Comparison of ENCODE assay signal across 36 cellular contexts in genomic region chr16:25217921-25218320, GRCh38. TPM values are rescaled to one million over a fixed set of nuclear protein-coding genes. Genes with fewer than 3 reads are reported as not detected.
"Had no signal": no experiment of that assay in that cellular context is flagged by ENCODE, and none has a peak within 500 bp of the region (broad histone marks: within the 10 kb centered on the region; RNA-seq: fewer than 3 reads in every experiment).

No MANE protein-coding gene starts in this region.

- H3K36me3 Mint-ChIP-seq: activated naive CD8-positive, alpha-beta T cell treated with anti-CD3 and anti-CD28 coated beads for 36 hours had no signal

- H3K9me3 ChIP-seq: ascending aorta, esophagus muscularis mucosa, gastrocnemius medialis had no signal

- DNase-seq: activated B cell treated with CpG ODN at 0.5 μM for 24 hours; activated CD4-positive, alpha-beta T cell treated with anti-CD3 and anti-CD28 coated beads for 48 hours; activated CD4-positive, alpha-beta T cell treated with anti-CD3 and anti-CD28 coated beads, Interleukin-2, amount 50 U/mL, for 1 hour; activated CD4-positive, alpha-beta T cell treated with anti-CD3 and anti-CD28 coated beads, Interleukin-2, amount 50 U/mL, for 48 hours; activated CD8-positive, alpha-beta memory T cell treated with anti-CD3 and anti-CD28 coated beads for 24 hours; activated CD8-positive, alpha-beta T cell treated with anti-CD3 and anti-CD28 coated beads for 36 hours; activated effector memory CD4-positive, alpha-beta T cell treated with Interleukin-2 at 50 U/mL for 16 hours; activated gamma-delta T cell treated with Interleukin-2 at 50 U/mL for 16 hours; activated naive CD4-positive, alpha-beta T cell treated with anti-CD3 and anti-CD28 coated beads, Interleukin-2, amount 50 U/mL, for 16 hours; activated naive CD4-positive, alpha-beta T cell treated with Interleukin-2 at 50 U/mL for 16 hours; activated naive CD8-positive, alpha-beta T cell treated with anti-CD3 and anti-CD28 coated beads for 36 hours; activated naive CD8-positive, alpha-beta T cell treated with anti-CD3 and anti-CD28 coated beads, Interleukin-2, amount 50 U/mL, for 24 hours; activated T-cell treated with anti-CD3 and anti-CD28 coated beads, Interleukin-2, amount 50 U/mL, for 4 hours; brain microvascular endothelial cell; dorsolateral prefrontal cortex; effector memory CD4-positive, alpha-beta T cell; endodermal cell; foreskin keratinocyte; gastrocnemius medialis; glutamatergic neuron; T-helper 1 cell; T-helper 17 cell; T1000; WERI-Rb-1 had no signal

- H3K4me1 ChIP-seq: ascending aorta, esophagus muscularis mucosa, foreskin keratinocyte, gastrocnemius medialis had no signal

- H3K4me3 ChIP-seq: ascending aorta, coronary artery, dorsolateral prefrontal cortex, esophagus muscularis mucosa, gastrocnemius medialis had no signal

- H3K36me3 ChIP-seq: ascending aorta, brain microvascular endothelial cell, esophagus muscularis mucosa, gastrocnemius medialis, WERI-Rb-1 had no signal

- ATAC-seq: activated CD4-positive, CD25-positive, alpha-beta regulatory T cell treated with anti-CD3 and anti-CD28 coated beads, Interleukin-2, amount 50 U/mL, for 24 hours; activated CD8-positive, alpha-beta T cell treated with anti-CD3 and anti-CD28 coated beads for 36 hours; activated naive CD8-positive, alpha-beta T cell treated with anti-CD3 and anti-CD28 coated beads, Interleukin-2, amount 50 U/mL, for 24 hours; activated T-cell treated with anti-CD3 and anti-CD28 coated beads, Interleukin-2, amount 50 U/mL, for 4 hours; activated T-helper 17 cell treated with anti-CD3 and anti-CD28 coated beads, Interleukin-2, amount 50 U/mL, for 72 hours; foreskin keratinocyte; gastrocnemius medialis; T-helper 17 cell had no signal

- H3K9me3 Mint-ChIP-seq: activated B cell treated with CpG ODN at 0.5 μM for 24 hours; activated CD8-positive, alpha-beta T cell treated with anti-CD3 and anti-CD28 coated beads for 36 hours; activated naive CD8-positive, alpha-beta T cell treated with anti-CD3 and anti-CD28 coated beads for 36 hours; activated naive CD8-positive, alpha-beta T cell treated with anti-CD3 and anti-CD28 coated beads, Interleukin-2, amount 50 U/mL, for 24 hours; activated T-cell treated with anti-CD3 and anti-CD28 coated beads, Interleukin-2, amount 50 U/mL, for 4 hours; activated T-helper 17 cell treated with anti-CD3 and anti-CD28 coated beads, Interleukin-2, amount 50 U/mL, for 72 hours; central memory CD8-positive, alpha-beta T cell; dendritic cell treated with granulocyte-macrophage colony-stimulating factor and Interleukin-4, amounts not matched to agents 40 ng/mL and 50 ng/mL, for 4 days; endodermal cell; T-helper 2 cell treated with Interferon-gamma antibody and Interleukin-4, amounts not matched to agents 5 μg/mL and 100 μg/mL, for 36 hours had no signal

- H3K4me1 Mint-ChIP-seq: activated B cell treated with CpG ODN at 0.5 μM for 24 hours; activated naive CD8-positive, alpha-beta T cell treated with anti-CD3 and anti-CD28 coated beads for 36 hours; activated naive CD8-positive, alpha-beta T cell treated with anti-CD3 and anti-CD28 coated beads, Interleukin-2, amount 50 U/mL, for 24 hours; activated T-helper 17 cell treated with anti-CD3 and anti-CD28 coated beads, Interleukin-2, amount 50 U/mL, for 72 hours; central memory CD8-positive, alpha-beta T cell had no signal

- H3K27me3 Mint-ChIP-seq: activated CD8-positive, alpha-beta T cell treated with anti-CD3 and anti-CD28 coated beads for 36 hours; activated naive CD8-positive, alpha-beta T cell treated with anti-CD3 and anti-CD28 coated beads for 36 hours; activated naive CD8-positive, alpha-beta T cell treated with anti-CD3 and anti-CD28 coated beads, Interleukin-2, amount 50 U/mL, for 24 hours; dendritic cell treated with granulocyte-macrophage colony-stimulating factor and Interleukin-4, amounts not matched to agents 40 ng/mL and 50 ng/mL, for 4 days had no signal

- H3K27ac ChIP-seq: ascending aorta, brain microvascular endothelial cell, coronary artery, dorsolateral prefrontal cortex, esophagus muscularis mucosa, foreskin keratinocyte, gastrocnemius medialis, WERI-Rb-1 had no signal

- H3K27ac Mint-ChIP-seq: activated B cell treated with CpG ODN at 0.5 μM for 24 hours; activated CD8-positive, alpha-beta T cell treated with anti-CD3 and anti-CD28 coated beads for 36 hours; activated naive CD8-positive, alpha-beta T cell treated with anti-CD3 and anti-CD28 coated beads for 36 hours; activated naive CD8-positive, alpha-beta T cell treated with anti-CD3 and anti-CD28 coated beads, Interleukin-2, amount 50 U/mL, for 24 hours; activated T-helper 17 cell treated with anti-CD3 and anti-CD28 coated beads, Interleukin-2, amount 50 U/mL, for 72 hours; dendritic cell treated with granulocyte-macrophage colony-stimulating factor and Interleukin-4, amounts not matched to agents 40 ng/mL and 50 ng/mL, for 4 days; endodermal cell; T-helper 17 cell; T-helper 2 cell treated with Interferon-gamma antibody and Interleukin-4, amounts not matched to agents 5 μg/mL and 100 μg/mL, for 36 hours had no signal

- H3K27me3 ChIP-seq: ascending aorta, brain microvascular endothelial cell, dorsolateral prefrontal cortex, esophagus muscularis mucosa, foreskin keratinocyte, gastrocnemius medialis had no signal

- H3K4me3 Mint-ChIP-seq: activated B cell treated with CpG ODN at 0.5 μM for 24 hours; activated CD8-positive, alpha-beta T cell treated with anti-CD3 and anti-CD28 coated beads for 36 hours; activated naive CD8-positive, alpha-beta T cell treated with anti-CD3 and anti-CD28 coated beads for 36 hours; activated naive CD8-positive, alpha-beta T cell treated with anti-CD3 and anti-CD28 coated beads, Interleukin-2, amount 50 U/mL, for 24 hours; activated T-cell treated with anti-CD3 and anti-CD28 coated beads, Interleukin-2, amount 50 U/mL, for 4 hours; activated T-helper 17 cell treated with anti-CD3 and anti-CD28 coated beads, Interleukin-2, amount 50 U/mL, for 72 hours; central memory CD8-positive, alpha-beta T cell; dendritic cell treated with granulocyte-macrophage colony-stimulating factor and Interleukin-4, amounts not matched to agents 40 ng/mL and 50 ng/mL, for 4 days; endodermal cell; T-helper 17 cell; T-helper 2 cell treated with Interferon-gamma antibody and Interleukin-4, amounts not matched to agents 5 μg/mL and 100 μg/mL, for 36 hours had no signal

RNA-seq across cellular contexts. Expression of gene AQP8, which starts 1.2 kb away (rescaled TPM):
- total RNA-seq: activated B cell treated with CpG ODN at 0.5 μM for 24 hours; activated CD8-positive, alpha-beta T cell treated with anti-CD3 and anti-CD28 coated beads for 36 hours; activated naive CD8-positive, alpha-beta T cell treated with anti-CD3 and anti-CD28 coated beads for 36 hours; activated T-helper 17 cell treated with anti-CD3 and anti-CD28 coated beads, Interleukin-2, amount 50 U/mL, for 72 hours; ascending aorta; bronchial epithelial cell; cardiac septum; cerebellum; epithelial cell of proximal tubule; foreskin keratinocyte had no signal
